ENCODE assay signal across 1 cellular context in genomic region chr1:248905949-248906740, GRCh38.
TF ChIP-seq lines count a peak whose summit lies in the region.

A gene with protein sequence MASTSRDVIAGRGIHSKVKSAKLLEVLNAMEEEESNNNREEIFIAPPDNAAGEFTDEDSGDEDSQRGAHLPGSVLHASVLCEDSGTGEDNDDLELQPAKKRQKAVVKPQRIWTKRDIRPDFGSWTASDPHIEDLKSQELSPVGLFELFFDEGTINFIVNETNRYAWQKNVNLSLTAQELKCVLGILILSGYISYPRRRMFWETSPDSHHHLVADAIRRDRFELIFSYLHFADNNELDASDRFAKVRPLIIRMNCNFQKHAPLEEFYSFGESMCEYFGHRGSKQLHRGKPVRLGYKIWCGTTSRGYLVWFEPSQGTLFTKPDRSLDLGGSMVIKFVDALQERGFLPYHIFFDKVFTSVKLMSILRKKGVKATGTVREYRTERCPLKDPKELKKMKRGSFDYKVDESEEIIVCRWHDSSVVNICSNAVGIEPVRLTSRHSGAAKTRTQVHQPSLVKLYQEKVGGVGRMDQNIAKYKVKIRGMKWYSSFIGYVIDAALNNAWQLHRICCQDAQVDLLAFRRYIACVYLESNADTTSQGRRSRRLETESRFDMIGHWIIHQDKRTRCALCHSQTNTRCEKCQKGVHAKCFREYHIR (plus strand): TSS chr1:248906235. CDS start chr1:248913863, 7,628 bp downstream.

TF ChIP-seq in SK-N-SH, 30 proteins besides CTCF, POLR2A, EP300 and RAD21 (continued from another document):
- TF ChIP-seq USF1 (IDR thresholded peaks at IDR 0.05; ENCODE audit: borderline replicate concordance, low read depth), result no peak
- TF ChIP-seq MAX (IDR thresholded peaks at IDR 0.05; ENCODE audit: low read depth), result peak; percentile 21
